In genomic region chr2:84946204-84947009, GRCh38 we compare ENCODE assay signal across 1 cellular context.
A peak's percentile ranks its signal among the peaks of the same experiment; 100 is the strongest.
TF ChIP-seq lines count a peak whose summit lies in the region.

No MANE protein-coding gene starts in this region.

TF ChIP-seq in HepG2, 621 proteins besides CTCF, POLR2A, EP300 and RAD21 (continued from another document and continues in another):
- peak; percentile 94 for TF ChIP-seq AHDC1 (CRISPR knock-in tag; IDR thresholded peaks at IDR 0.05; ENCODE audit: borderline replicate concordance)
- no peak for TF ChIP-seq KDM4B (CRISPR knock-in tag; IDR thresholded peaks at IDR 0.05)
- TF ChIP-seq TEAD3 (CRISPR knock-in tag; optimal IDR thresholded peaks at IDR 0.05; ENCODE audit: borderline replicate concordance): peak; percentile 99
- peak; percentile 57 for TF ChIP-seq PHF8 (CRISPR knock-in tag; IDR thresholded peaks at IDR 0.05)
- TF ChIP-seq DMTF1 (CRISPR knock-in tag; IDR thresholded peaks at IDR 0.05): no peak
- peak; percentile 65; the same call in 1 of the 2 replicates for TF ChIP-seq KDM1A (CRISPR knock-in tag; IDR thresholded peaks at IDR 0.05)
- no peak for TF ChIP-seq HDAC6 (IDR thresholded peaks at IDR 0.05; ENCODE audit: low read depth, low read length)
- no peak for TF ChIP-seq TOE1 (CRISPR knock-in tag; IDR thresholded peaks at IDR 0.05)
- no peak for TF ChIP-seq MAZ (IDR thresholded peaks at IDR 0.05; ENCODE audit: borderline replicate concordance, low read depth, low read length)
- no peak for TF ChIP-seq MAZ (CRISPR knock-in tag; IDR thresholded peaks at IDR 0.05; ENCODE audit: low read depth)
- peak; percentile 71; the same call in 1 of the 2 replicates for TF ChIP-seq KAT8 (CRISPR knock-in tag; IDR thresholded peaks at IDR 0.05)
- TF ChIP-seq SKIL (CRISPR knock-in tag; IDR thresholded peaks at IDR 0.05; ENCODE audit: borderline replicate concordance): peak; percentile 71
- peak; percentile 92 for TF ChIP-seq IKZF5 (CRISPR knock-in tag; IDR thresholded peaks at IDR 0.05)
- 0 out of 2 replicates have a peak, but pooled peaks have one; percentile 55 for TF ChIP-seq ZNF616 (CRISPR knock-in tag; IDR thresholded peaks at IDR 0.05; ENCODE audit: low read depth)
- no peak for TF ChIP-seq TRIM22 (IDR thresholded peaks at IDR 0.05)
- 0 out of 2 replicates have a peak, but pooled peaks have one; percentile 49 for TF ChIP-seq NFIC (IDR thresholded peaks at IDR 0.05; ENCODE audit: low read length)
- TF ChIP-seq DR1 (CRISPR knock-in tag; IDR thresholded peaks at IDR 0.05): no peak
- TF ChIP-seq ZSCAN29 (CRISPR knock-in tag; conservative IDR thresholded peaks at IDR 0.05): peak; percentile 97
- TF ChIP-seq KIAA2018 (CRISPR knock-in tag; IDR thresholded peaks at IDR 0.05; ENCODE audit: borderline replicate concordance): no peak
- no peak for TF ChIP-seq NONO (IDR thresholded peaks at IDR 0.05)
- TF ChIP-seq NONO (CRISPR knock-in tag; conservative IDR thresholded peaks at IDR 0.05): peak; percentile 74
- no peak for TF ChIP-seq ZNF180 (CRISPR knock-in tag; IDR thresholded peaks at IDR 0.05; ENCODE audit: borderline replicate concordance, low read depth)
- peak; percentile 93 for TF ChIP-seq ZNF292 (CRISPR knock-in tag; IDR thresholded peaks at IDR 0.05; ENCODE audit: borderline replicate concordance, low read depth)
- peak; percentile 82; the same call in 1 of the 2 replicates for TF ChIP-seq ZNF788 (CRISPR knock-in tag; IDR thresholded peaks at IDR 0.05; ENCODE audit: borderline replicate concordance)
- TF ChIP-seq SNAPC4 (CRISPR knock-in tag; IDR thresholded peaks at IDR 0.05): no peak
